1 cellular context compared by ENCODE assay signal in the genomic region with DNA sequence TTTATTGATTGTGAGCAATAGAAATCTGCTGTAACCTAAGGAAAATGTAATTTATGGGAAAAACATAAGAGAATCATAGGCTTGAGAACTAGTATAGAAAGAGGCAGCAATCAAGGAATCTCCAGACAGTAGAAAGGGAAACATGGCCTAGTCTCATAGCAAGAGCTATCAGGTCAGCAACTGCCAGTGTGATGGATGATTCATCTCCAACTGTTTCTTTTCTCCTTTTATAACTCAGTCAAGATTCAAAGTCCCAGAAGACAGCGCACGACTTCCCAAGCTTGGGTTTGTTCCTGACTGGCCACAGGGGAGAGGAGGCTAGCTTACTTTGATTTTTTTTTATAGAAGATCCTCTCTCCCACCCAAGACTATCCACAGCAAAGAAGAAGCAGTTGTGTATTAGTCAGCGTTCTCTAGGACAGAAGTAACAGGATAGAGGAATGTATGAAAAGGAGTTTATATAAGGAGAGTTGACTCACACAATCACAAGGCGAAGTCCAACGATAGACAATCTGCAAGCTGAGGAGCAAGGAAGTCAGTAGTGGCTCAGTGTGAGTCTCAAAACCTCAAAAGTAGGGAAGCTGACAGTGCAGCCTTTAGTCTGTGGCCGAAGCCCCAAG.
TF ChIP-seq lines count a peak whose summit lies in the region.

No MANE protein-coding gene starts in this region.

TF ChIP-seq in H1, 55 proteins besides CTCF, POLR2A, EP300 and RAD21:
- TF ChIP-seq, protein P1, sequence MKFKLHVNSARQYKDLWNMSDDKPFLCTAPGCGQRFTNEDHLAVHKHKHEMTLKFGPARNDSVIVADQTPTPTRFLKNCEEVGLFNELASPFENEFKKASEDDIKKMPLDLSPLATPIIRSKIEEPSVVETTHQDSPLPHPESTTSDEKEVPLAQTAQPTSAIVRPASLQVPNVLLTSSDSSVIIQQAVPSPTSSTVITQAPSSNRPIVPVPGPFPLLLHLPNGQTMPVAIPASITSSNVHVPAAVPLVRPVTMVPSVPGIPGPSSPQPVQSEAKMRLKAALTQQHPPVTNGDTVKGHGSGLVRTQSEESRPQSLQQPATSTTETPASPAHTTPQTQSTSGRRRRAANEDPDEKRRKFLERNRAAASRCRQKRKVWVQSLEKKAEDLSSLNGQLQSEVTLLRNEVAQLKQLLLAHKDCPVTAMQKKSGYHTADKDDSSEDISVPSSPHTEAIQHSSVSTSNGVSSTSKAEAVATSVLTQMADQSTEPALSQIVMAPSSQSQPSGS (IDR thresholded peaks at IDR 0.05; ENCODE audit: low read length) = no peak
- TF ChIP-seq PHF8 (conservative IDR thresholded peaks at IDR 0.05; ENCODE audit: low read depth, low read length) = no peak
- TF ChIP-seq BRCA1 (IDR thresholded peaks at IDR 0.05; ENCODE audit: low read depth, low read length) = no peak
